24 cellular contexts compared by ENCODE assay signal in genomic region chr2:186540971-186541370, GRCh38. TPM values are rescaled to one million over a fixed set of nuclear protein-coding genes. Genes with fewer than 3 reads are reported as not detected.
DNase-seq lines count a peak whose midpoint lies in the region; ATAC-seq and TF ChIP-seq lines count a peak whose summit lies in the region.
"Had no signal": no experiment of that assay in that cellular context is flagged by ENCODE, and none has a peak within 500 bp of the region (broad histone marks: within the 10 kb centered on the region; RNA-seq: fewer than 3 reads in every experiment).

No MANE protein-coding gene starts in this region.

- peaks cover 22% of the 10 kb centered on the region for H3K4me1 Mint-ChIP-seq in HFFc6 (ENCODE audit: low read depth)
- H3K4me1 Mint-ChIP-seq: activated CD4-positive, alpha-beta T cell treated with anti-CD3 and anti-CD28 coated beads for 36 hours; natural killer cell; T-cell had no signal

- WGBS in mesenchymal stem cell, result 89% methylated on average over 4 of the region's 4 CpGs
- WGBS in testis, 2 donors, result 71 to 72% methylated on average over 4 of the region's 4 CpGs

- no peak overlapping the region for H4K8ac ChIP-seq in mesenchymal stem cell (ENCODE audit: low read length)

- H3K27ac Mint-ChIP-seq in HFFc6, result peak overlapping the region; percentile 60; the same call in 1 of the 2 replicates
- H3K27ac Mint-ChIP-seq: activated CD4-positive, alpha-beta T cell treated with anti-CD3 and anti-CD28 coated beads for 36 hours; activated naive CD4-positive, alpha-beta T cell treated with anti-CD3 and anti-CD28 coated beads, Interleukin-2, amount 50 U/mL, for 72 hours; activated T-helper 1 cell treated with anti-CD3 and anti-CD28 coated beads, Interleukin-12 subunit alpha, Interleukin-12 subunit beta, Interleukin-2, Interleukin-4 antibody, amounts not matched to agents 30 ng/mL and 10 ng/mL and 1 ng/mL, durations not matched to agents 14 hours and 24 hours and 36 hours; natural killer cell; stimulated activated naive CD8-positive, alpha-beta T cell treated with anti-CD3 and anti-CD28 coated beads, Interleukin-15, Interleukin-2, amounts not matched to agents 100 ng/mL and 50 ng/mL, for 24 hours; T-cell had no signal

- no peak overlapping the region for H3K4ac ChIP-seq in mesenchymal stem cell (ENCODE audit: low read depth in 1 of 2, low read length in 2 of 2)

- intact Hi-C loops in testis (cut with DNase I; ENCODE audit: low total_unique reads), result no loop called here

- no peaks in the 10 kb centered on the region; the same call in 1 of the 2 replicates for H3K27me3 Mint-ChIP-seq in HFFc6 (ENCODE audit: insufficient read depth)

- H3K27ac ChIP-seq in mesenchymal stem cell (ENCODE audit: low read length, poor library complexity, severe bottlenecking) (no peak overlapping the region), testis (no peak overlapping the region)
- H3K27ac ChIP-seq: BLaER1 treated with 17β-estradiol and CSF1 and Interleukin-3, amounts not matched to agents 10 nM and 100 nM; body of pancreas; HL-60; tibial nerve had no signal

- H2AFZ ChIP-seq in mesenchymal stem cell (ENCODE audit: low read depth, low read length), result no peak overlapping the region

- TF ChIP-seq POLR2A in testis (IDR thresholded peaks at IDR 0.05), result no peak

- ATAC-seq in GM19467 (IDR thresholded peaks at IDR 0.05; ENCODE audit: unreplicated experiment), result no peak
- ATAC-seq: activated CD4-positive, alpha-beta T cell treated with anti-CD3 and anti-CD28 coated beads for 36 hours; activated naive CD4-positive, alpha-beta T cell treated with anti-CD3 and anti-CD28 coated beads, Interleukin-2, amount 50 U/mL, for 72 hours; body of pancreas; natural killer cell; Right ventricle myocardium inferior; T-cell had no signal

- H2BK5ac ChIP-seq in mesenchymal stem cell (ENCODE audit: low read depth, low read length, poor library complexity, severe bottlenecking), result no peak overlapping the region

- H3K9ac ChIP-seq in adipocyte (ENCODE audit: low read length), result no peak overlapping the region
- H3K9ac ChIP-seq in mesenchymal stem cell (ENCODE audit: low read length), result peak overlapping the region; percentile 39
- H3K9ac ChIP-seq: BLaER1 treated with 17β-estradiol and CSF1 and Interleukin-3, amounts not matched to agents 10 nM and 100 nM had no signal

- H3K9me3 Mint-ChIP-seq in HFFc6, result no peaks in the 10 kb centered on the region
- H3K9me3 Mint-ChIP-seq: activated naive CD4-positive, alpha-beta T cell treated with anti-CD3 and anti-CD28 coated beads, Interleukin-2, amount 50 U/mL, for 72 hours; activated T-helper 1 cell treated with anti-CD3 and anti-CD28 coated beads, Interleukin-12 subunit alpha, Interleukin-12 subunit beta, Interleukin-2, Interleukin-4 antibody, amounts not matched to agents 30 ng/mL and 10 ng/mL and 1 ng/mL, durations not matched to agents 14 hours and 24 hours and 36 hours; stimulated activated naive CD8-positive, alpha-beta T cell treated with anti-CD3 and anti-CD28 coated beads, Interleukin-15, Interleukin-2, amounts not matched to agents 100 ng/mL and 50 ng/mL, for 24 hours; T-cell had no signal

- H3K36me3 Mint-ChIP-seq in HFFc6 (ENCODE audit: low read depth), result no peaks in the 10 kb centered on the region
- H3K36me3 Mint-ChIP-seq: activated naive CD4-positive, alpha-beta T cell treated with anti-CD3 and anti-CD28 coated beads, Interleukin-2, amount 50 U/mL, for 72 hours; natural killer cell; T-cell had no signal

- peaks cover 43% of the 10 kb centered on the region for H3K4me1 ChIP-seq in adipocyte (ENCODE audit: control insufficient read depth, insufficient read depth, low read length)
- H3K4me1 ChIP-seq in mesenchymal stem cell (ENCODE audit: control insufficient read depth, insufficient read depth, low read depth, low read length), result peaks cover 2% of the 10 kb centered on the region
- H3K4me1 ChIP-seq in testis, result peaks cover 4% of the 10 kb centered on the region
- H3K4me1 ChIP-seq: BLaER1 treated with 17β-estradiol and CSF1 and Interleukin-3, amounts not matched to agents 10 nM and 100 nM had no signal

- no peak overlapping the region for H2BK15ac ChIP-seq in mesenchymal stem cell (ENCODE audit: low read depth, poor library complexity, severe bottlenecking)

- no peaks in the 10 kb centered on the region for H3K79me1 ChIP-seq in mesenchymal stem cell (replicated peaks; ENCODE audit: low read length, poor library complexity, severe bottlenecking)

- H2AK5ac ChIP-seq in mesenchymal stem cell (ENCODE audit: low read length, severe bottlenecking), result no peak overlapping the region

- H3K18ac ChIP-seq in mesenchymal stem cell (ENCODE audit: low read depth in 1 of 2, low read length in 2 of 2), result no peak overlapping the region

- no peaks in the 10 kb centered on the region for H3K36me3 ChIP-seq in adipocyte (ENCODE audit: control insufficient read depth, insufficient read depth, low read length, severe bottlenecking)
- H3K36me3 ChIP-seq in mesenchymal stem cell (ENCODE audit: control insufficient read depth in 1 of 2, insufficient read depth in 2 of 2, low read depth in 1 of 2, low read length in 2 of 2), result no peaks in the 10 kb centered on the region
- no peaks in the 10 kb centered on the region for H3K36me3 ChIP-seq in testis (ENCODE audit: low read depth, missing control alignments)
- H3K36me3 ChIP-seq: BLaER1 treated with 17β-estradiol and CSF1 and Interleukin-3, amounts not matched to agents 10 nM and 100 nM; tibial nerve had no signal

- no peak overlapping the region for H2BK120ac ChIP-seq in mesenchymal stem cell (ENCODE audit: low read depth, low read length)

- H3K27me3 ChIP-seq in adipocyte (replicated peaks; ENCODE audit: control insufficient read depth, insufficient read depth, low read length) (no peaks in the 10 kb centered on the region), mesenchymal stem cell (ENCODE audit: control insufficient read depth in 1 of 2, insufficient read depth in 1 of 2, low read length in 2 of 2) (no peaks in the 10 kb centered on the region), testis (no peaks in the 10 kb centered on the region)
- H3K27me3 ChIP-seq: BLaER1 treated with 17β-estradiol and CSF1 and Interleukin-3, amounts not matched to agents 10 nM and 100 nM; body of pancreas; tibial nerve had no signal

- H3K9me3 ChIP-seq in adipocyte (ENCODE audit: control insufficient read depth, low read length) (no peaks in the 10 kb centered on the region), mesenchymal stem cell (ENCODE audit: control insufficient read depth, low read length) (no peaks in the 10 kb centered on the region), testis (no peaks in the 10 kb centered on the region)
- H3K9me3 ChIP-seq: BLaER1 treated with 17β-estradiol and CSF1 and Interleukin-3, amounts not matched to agents 10 nM and 100 nM; body of pancreas; tibial nerve had no signal

- DNase-seq in HFFc6 (peak; percentile 48), adipocyte (ENCODE audit: low read depth) (peak; percentile 78), mesenchymal stem cell (no peak), testis (no peak), germinal center (ENCODE audit: low spot score) (no peak)
- DNase-seq in activated T-cell treated with anti-CD3 and anti-CD28 coated beads, Interleukin-2, amount 50 U/mL, for 1 hour, result no peak
- DNase-seq: activated CD4-positive, alpha-beta T cell treated with anti-CD3 and anti-CD28 coated beads for 36 hours; body of pancreas; foreskin melanocyte; mammary epithelial cell; natural killer cell; NCI-H1436; NCI-H526; stimulated activated CD4-positive, alpha-beta T cell treated with anti-CD3 and anti-CD28 coated beads, Interleukin-2, amount 100 ng/mL, for 48 hours; T-cell had no signal

- no peak overlapping the region for H3K14ac ChIP-seq in mesenchymal stem cell (ENCODE audit: low read length in 2 of 2)

- no peak overlapping the region for H2BK12ac ChIP-seq in mesenchymal stem cell (ENCODE audit: low read length in 2 of 2)

- peak overlapping the region; percentile 42 for H3K4me3 Mint-ChIP-seq in HFFc6
- H3K4me3 Mint-ChIP-seq: activated CD4-positive, alpha-beta T cell treated with anti-CD3 and anti-CD28 coated beads for 36 hours; activated T-helper 1 cell treated with anti-CD3 and anti-CD28 coated beads, Interleukin-12 subunit alpha, Interleukin-12 subunit beta, Interleukin-2, Interleukin-4 antibody, amounts not matched to agents 30 ng/mL and 10 ng/mL and 1 ng/mL, durations not matched to agents 14 hours and 24 hours and 36 hours; natural killer cell; stimulated activated naive CD8-positive, alpha-beta T cell treated with anti-CD3 and anti-CD28 coated beads, Interleukin-15, Interleukin-2, amounts not matched to agents 100 ng/mL and 50 ng/mL, for 24 hours; T-cell had no signal

- H4K91ac ChIP-seq in mesenchymal stem cell (ENCODE audit: low read length), result no peak overlapping the region

- no peak for TF ChIP-seq CTCF in HFFc6 (IDR thresholded peaks at IDR 0.05)
- no peak for TF ChIP-seq CTCF in testis (IDR thresholded peaks at IDR 0.05)

- H3K4me2 ChIP-seq in mesenchymal stem cell (ENCODE audit: low read length, poor library complexity, severe bottlenecking), result no peak overlapping the region
- H3K4me2 ChIP-seq: BLaER1 treated with 17β-estradiol and CSF1 and Interleukin-3, amounts not matched to agents 10 nM and 100 nM had no signal

- H3K4me3 ChIP-seq in adipocyte (ENCODE audit: low read length) (no peak overlapping the region), mesenchymal stem cell (ENCODE audit: insufficient read depth in 1 of 2, low read depth in 1 of 2, low read length in 2 of 2) (no peak overlapping the region), testis (no peak overlapping the region)
- H3K4me3 ChIP-seq: BLaER1 treated with 17β-estradiol and CSF1 and Interleukin-3, amounts not matched to agents 10 nM and 100 nM; body of pancreas; skin epidermis; tibial nerve had no signal

- H3K23ac ChIP-seq in mesenchymal stem cell (ENCODE audit: low read length in 2 of 2), result no peak overlapping the region

RNA-seq across cellular contexts. Expression of gene ITGAV, which starts 48.9 kb away (rescaled TPM):
- 10 to 100 TPM; 66.9 to 88.1 (median 80.7) TPM for total RNA-seq in HFFc6 (2021; fragmentation: NEBNext Ultra II Directional; extraction: Animal tissue kit (Norgen Biotek cat#: 25700))
- polyA plus RNA-seq in mesenchymal stem cell (2013, experiment 1 of 2), result 126 TPM
- 117 TPM for polyA plus RNA-seq in mesenchymal stem cell (2013, experiment 2 of 2)
- 10 to 100 TPM; 62.2 to 93.3 TPM for total RNA-seq in testis
- 23.5 TPM for polyA plus RNA-seq in testis (ENCODE audit: insufficient read depth, low read depth, low replicate concordance)

RNA-seq across cellular contexts. Expression of gene ZC3H15, which starts 54.9 kb away (rescaled TPM):
- 10 to 100 TPM; 57.8 to 67.7 (median 63.8) TPM for total RNA-seq in HFFc6 (2021; fragmentation: NEBNext Ultra II Directional; extraction: Animal tissue kit (Norgen Biotek cat#: 25700))
- polyA plus RNA-seq in mesenchymal stem cell (2013, experiment 1 of 2), result 76.8 TPM
- 77.6 TPM for polyA plus RNA-seq in mesenchymal stem cell (2013, experiment 2 of 2)
- 10 to 100 TPM; 59.4 to 67.4 TPM for total RNA-seq in testis
- polyA plus RNA-seq in testis (ENCODE audit: insufficient read depth, low read depth, low replicate concordance), result 36.8 TPM

Comparison
In these comparisons a context has a peak if more than half of its experiments do, and no peak if none do; other contexts are left out.
1. DNase-seq: peak in HFFc6 (single experiment) and adipocyte (single experiment); none in mesenchymal stem cell (single experiment), activated T-cell treated with anti-CD3 and anti-CD28 coated beads, Interleukin-2, amount 50 U/mL, for 1 hour (single experiment), testis (single experiment) and germinal center (single experiment).